Comparison of ENCODE assay signal across 19 cellular contexts in the genomic region with DNA sequence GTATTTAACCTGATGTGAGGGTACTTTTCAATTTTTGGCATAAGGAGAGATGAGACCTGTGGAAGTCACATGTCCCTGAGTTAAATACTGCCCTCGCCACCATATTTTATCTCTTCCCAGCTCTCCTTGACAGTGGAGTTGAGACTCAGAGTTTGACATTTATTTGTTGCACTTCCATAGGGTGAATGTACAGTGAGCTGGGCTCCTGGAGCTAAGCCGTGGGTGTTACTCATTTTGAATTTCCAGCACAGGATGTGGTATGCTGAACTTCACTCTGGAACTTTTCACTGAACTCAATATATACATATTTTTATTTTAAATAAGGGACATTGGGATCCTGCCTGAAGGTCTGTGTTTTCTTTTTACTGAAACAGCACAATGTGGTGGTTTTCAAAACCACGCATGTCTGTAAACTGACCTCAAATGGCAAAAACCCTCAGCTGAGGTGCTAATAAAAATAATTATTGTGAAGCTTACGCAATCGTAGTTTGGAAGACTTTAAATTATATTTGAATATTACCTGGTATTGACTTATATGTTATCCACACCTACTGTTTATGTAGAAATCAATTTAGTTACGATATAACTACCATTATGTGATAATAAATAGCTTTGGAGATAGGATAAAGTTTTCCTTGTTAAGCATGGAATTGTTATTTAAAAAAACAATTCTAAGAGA. TPM values are rescaled to one million over a fixed set of nuclear protein-coding genes. Genes with fewer than 3 reads are reported as not detected.
A peak's percentile ranks its signal among the peaks of the same experiment; 100 is the strongest.
DNase-seq lines count a peak whose midpoint lies in the region; ATAC-seq and TF ChIP-seq lines count a peak whose summit lies in the region.
"Had no signal": no experiment of that assay in that cellular context is flagged by ENCODE, and none has a peak within 500 bp of the region (broad histone marks: within the 10 kb centered on the region; RNA-seq: fewer than 3 reads in every experiment).

No MANE protein-coding gene starts in this region.

- in situ Hi-C loops in IMR-90 (cut with MboI; ENCODE audit: low sequenced_read_pairs) = no loop called here

- intact Hi-C loops in IMR-90 (cut with micrococcal nuclease) = no loop called here

- dilution Hi-C loops in IMR-90 (cut with HindIII; ENCODE audit: low sequenced_read_pairs, unreplicated experiment) = no loop called here

- no peak overlapping the region for H2BK15ac ChIP-seq in IMR-90 (ENCODE audit: low read depth, low read length)

- DNase-seq in Daoy (ENCODE audit: low read depth) (peak; percentile 44), IMR-90 (no peak), inferior parietal cortex (ENCODE audit: extremely low spot score) (peak; percentile 20), NCI-H1436 (lab: John Stamatoyannopoulos, UW) (no peak), DMS 273 treated with DMSO at 0.1 percent for 48 hours (lab: John Stamatoyannopoulos, UW) (no peak), hepatocyte (ENCODE audit: low spot score) (no peak)
- DNase-seq: activated CD4-positive, alpha-beta T cell treated with anti-CD3 and anti-CD28 coated beads, Interleukin-2, amount 50 U/mL, for 48 hours; amygdala; central memory CD4-positive, alpha-beta T cell; effector memory CD4-positive, alpha-beta T cell; heart right ventricle; naive B cell; NCI-H1417 treated with DMSO at 0.1 percent for 48 hours; SK-N-SH; stimulated activated CD8-positive, alpha-beta memory T cell treated with anti-CD3 and anti-CD28 coated beads, Interleukin-4, amount 100 ng/mL, for 48 hours had no signal

- H3K23ac ChIP-seq in IMR-90 (ENCODE audit: low read depth, low read length) = no peak overlapping the region

- H3K9me2 ChIP-seq in hepatocyte (replicated peaks; ENCODE audit: insufficient read depth) = no peaks in the 10 kb centered on the region
- H3K9me2 ChIP-seq: SK-N-SH had no signal

- H2AK9ac ChIP-seq in IMR-90 (replicated peaks; ENCODE audit: low read depth, low read length, poor library complexity) = no peak overlapping the region

- H3K9me3 ChIP-seq in IMR-90 (ENCODE audit: control insufficient read depth, insufficient read depth, low read length) (no peaks in the 10 kb centered on the region), hepatocyte (ENCODE audit: low read depth) (no peaks in the 10 kb centered on the region)
- H3K9me3 ChIP-seq: HAP-1, SK-N-SH, suprapubic skin had no signal

- no peak overlapping the region for H2AK5ac ChIP-seq in IMR-90 (ENCODE audit: low read depth, low read length)

- no peak for ATAC-seq in IMR-90 (ENCODE audit: low read depth)
- ATAC-seq: heart right ventricle had no signal

- H4K20me1 ChIP-seq in IMR-90 (ENCODE audit: insufficient read depth, low read length) = no peaks in the 10 kb centered on the region
- no peaks in the 10 kb centered on the region for H4K20me1 ChIP-seq in hepatocyte (ENCODE audit: insufficient read depth, poor library complexity, severe bottlenecking)

- H3K4me1 Mint-ChIP-seq in activated naive CD8-positive, alpha-beta T cell (ENCODE audit: low read depth) = peaks cover 90% of the 10 kb centered on the region

- H3K4me2 ChIP-seq in IMR-90 (ENCODE audit: low read depth, low read length) = no peak overlapping the region
- H3K4me2 ChIP-seq in hepatocyte = no peak overlapping the region
- H3K4me2 ChIP-seq: SK-N-SH had no signal

- H3K18ac ChIP-seq in IMR-90 (ENCODE audit: low read depth, low read length) = no peak overlapping the region

- no peak overlapping the region for H4K8ac ChIP-seq in IMR-90 (ENCODE audit: low read depth in 2 of 2, low read length in 2 of 2)

- H3K27me3 Mint-ChIP-seq in activated naive CD8-positive, alpha-beta T cell = no peaks in the 10 kb centered on the region

- TF ChIP-seq CTCF in IMR-90 (conservative IDR thresholded peaks at IDR 0.05; ENCODE audit: low read depth, low read length) (no peak), hepatocyte (IDR thresholded peaks at IDR 0.05; ENCODE audit: poor library complexity) (no peak)

- H4K5ac ChIP-seq in IMR-90 (ENCODE audit: low read depth, low read length) = no peak overlapping the region

- H2BK120ac ChIP-seq in IMR-90 (ENCODE audit: low read depth, low read length) = no peak overlapping the region

- H3K36me3 Mint-ChIP-seq in activated naive CD8-positive, alpha-beta T cell = peaks cover 19% of the 10 kb centered on the region

- H2AFZ ChIP-seq in IMR-90 (replicated peaks; ENCODE audit: low read length, poor library complexity) = no peak overlapping the region
- H2AFZ ChIP-seq in hepatocyte = no peak overlapping the region

- H3K9me3 Mint-ChIP-seq in activated naive CD8-positive, alpha-beta T cell (ENCODE audit: low read depth) = peaks cover 13% of the 10 kb centered on the region

- CTCF ChIA-PET in IMR-90 (lab: Yijun Ruan, JAX) = no interaction called here

- no peak overlapping the region for H3K4me3 ChIP-seq in IMR-90 (ENCODE audit: insufficient read depth, low read depth, low read length)
- no peak overlapping the region for H3K4me3 ChIP-seq in hepatocyte
- H3K4me3 ChIP-seq: HAP-1, heart right ventricle, suprapubic skin had no signal

- H3K4me3 Mint-ChIP-seq in activated naive CD8-positive, alpha-beta T cell = no peak overlapping the region
- H3K4me3 Mint-ChIP-seq: naive B cell had no signal

- peak overlapping the region; percentile 52 for H3K27ac Mint-ChIP-seq in activated naive CD8-positive, alpha-beta T cell
- H3K27ac Mint-ChIP-seq: naive B cell, progenitor cell of endocrine pancreas had no signal

- no peaks in the 10 kb centered on the region for H3K79me1 ChIP-seq in IMR-90 (ENCODE audit: low read depth in 1 of 2, low read length in 2 of 2)

- H3K9ac ChIP-seq in IMR-90 (ENCODE audit: low read depth, low read length) = no peak overlapping the region
- H3K9ac ChIP-seq: SK-N-SH had no signal

- no TSS peak for BruUV-seq in IMR-90 (replicated peaks; lab: Mats Ljungman, UMichigan)

- H3K14ac ChIP-seq in IMR-90 (replicated peaks; ENCODE audit: low read depth, low read length) = no peak overlapping the region

- no CpG with 5 or more reads among the region's 6 CpGs for WGBS in IMR-90 (ENCODE audit: extremely low coverage in 2 of 2, insufficient read length in 1 of 2), 2 experiments
- 92% methylated on average over 6 of the region's 6 CpGs for WGBS in hepatocyte (ENCODE audit: low lambda C conversion rate, missing lambda C conversion rate)

- no peak for TF ChIP-seq POLR2A in IMR-90 (IDR thresholded peaks at IDR 0.05; ENCODE audit: low read depth, low read length)

- no peak overlapping the region for H2BK20ac ChIP-seq in IMR-90 (ENCODE audit: low read depth, low read length)

- no peak for TF ChIP-seq RAD21 in IMR-90 (IDR thresholded peaks at IDR 0.05; ENCODE audit: low read length)

- H3K4ac ChIP-seq in IMR-90 (ENCODE audit: low read depth, low read length) = no peak overlapping the region

- POLR2A ChIA-PET in IMR-90 (lab: Charles Lee; ENCODE audit: unreplicated experiment) = no interaction called here

- H3K36me3 ChIP-seq in IMR-90 (ENCODE audit: control insufficient read depth, insufficient read depth, low read length) (no peaks in the 10 kb centered on the region), hepatocyte (replicated peaks; ENCODE audit: insufficient read depth, low read depth) (no peaks in the 10 kb centered on the region)
- H3K36me3 ChIP-seq: HAP-1, heart right ventricle, suprapubic skin had no signal

- H3K27ac ChIP-seq in IMR-90 (ENCODE audit: insufficient read depth, low read length) = no peak overlapping the region
- no peak overlapping the region for H3K27ac ChIP-seq in hepatocyte
- H3K27ac ChIP-seq: suprapubic skin had no signal

- no peak overlapping the region for H3K56ac ChIP-seq in IMR-90 (ENCODE audit: extremely low read depth, insufficient read depth, low read length)

- no peaks in the 10 kb centered on the region for H3K9me1 ChIP-seq in IMR-90 (ENCODE audit: insufficient read depth, low read length)

- no peaks in the 10 kb centered on the region; the same call in 1 of the 2 replicates for H3K27me3 ChIP-seq in IMR-90 (ENCODE audit: control insufficient read depth, insufficient read depth, low read length)
- H3K27me3 ChIP-seq in hepatocyte = no peaks in the 10 kb centered on the region
- H3K27me3 ChIP-seq: heart right ventricle, suprapubic skin had no signal

- H3K4me1 ChIP-seq in IMR-90 (ENCODE audit: control insufficient read depth, insufficient read depth, low read length) (no peaks in the 10 kb centered on the region), hepatocyte (ENCODE audit: insufficient read depth) (peaks cover 4% of the 10 kb centered on the region)

- H3K79me2 ChIP-seq in hepatocyte = peaks cover 49% of the 10 kb centered on the region

- no peak overlapping the region for H4K91ac ChIP-seq in IMR-90 (ENCODE audit: insufficient read depth, low read depth, low read length)

- no peak overlapping the region for H2BK5ac ChIP-seq in IMR-90 (ENCODE audit: low read depth, low read length, poor library complexity, severe bottlenecking)

TF ChIP-seq in IMR-90, 13 proteins besides CTCF, POLR2A, EP300 and RAD21:
- peak; percentile 38; the same call in 1 of the 2 replicates for TF ChIP-seq CEBPB (IDR thresholded peaks at IDR 0.05; ENCODE audit: low read depth, low read length)
- no peak for TF ChIP-seq FOS (IDR thresholded peaks at IDR 0.05; ENCODE audit: low read depth, low read length)

RNA-seq across cellular contexts. Expression of a gene that starts 12.1 kb away (rescaled TPM):
- 10.3 and 17.1 TPM in 2 replicates for total RNA-seq in Daoy (2014; rRNA removed; shearing (Covaris generic))
- 0.18 and 0.28 TPM in 2 replicates for total RNA-seq in IMR-90 (2012; rRNA removed)
- 0.26 and 0.47 TPM in 2 replicates for polyA plus RNA-seq in IMR-90 (2012; rRNA removed)
- 0.14 and 0.22 TPM in 2 replicates for polyA plus RNA-seq in IMR-90 (2012; cell fraction: cytosol; rRNA removed)
- 0.15 and 0.17 TPM in 2 replicates for polyA plus RNA-seq in IMR-90 (2012; cell fraction: nucleus; rRNA removed; ENCODE audit: low replicate concordance)
- total RNA-seq in hepatocyte = 8.3 and 10.1 TPM in 2 replicates
- 3.4 and 5.4 TPM in 2 replicates for polyA plus RNA-seq in hepatocyte

RNA-seq across cellular contexts. Expression of a gene that starts 51.8 kb away (rescaled TPM):
- total RNA-seq in Daoy (2014; rRNA removed; shearing (Covaris generic)) = 3.0 and 5.8 TPM in 2 replicates
- total RNA-seq in IMR-90 (2012; rRNA removed) (not detected in 2 replicates), hepatocyte (1.3 and 1.6 TPM in 2 replicates)
- polyA plus RNA-seq in IMR-90 (2012; rRNA removed) (not detected in 2 replicates), hepatocyte (1.1 and 2.9 TPM in 2 replicates)
- not detected in 2 replicates for polyA plus RNA-seq in IMR-90 (2012; cell fraction: cytosol; rRNA removed)
- polyA plus RNA-seq in IMR-90 (2012; cell fraction: nucleus; rRNA removed; ENCODE audit: low replicate concordance) = not detected in 2 replicates

Comparison
In these comparisons a context has a peak if more than half of its experiments do, and no peak if none do; other contexts are left out.
1. DNase-seq: peak in Daoy (single experiment) and inferior parietal cortex (single experiment); none in IMR-90 (single experiment), NCI-H1436 (single experiment), DMS 273 treated with DMSO at 0.1 percent for 48 hours (single experiment) and hepatocyte (single experiment).